In the genomic region with DNA sequence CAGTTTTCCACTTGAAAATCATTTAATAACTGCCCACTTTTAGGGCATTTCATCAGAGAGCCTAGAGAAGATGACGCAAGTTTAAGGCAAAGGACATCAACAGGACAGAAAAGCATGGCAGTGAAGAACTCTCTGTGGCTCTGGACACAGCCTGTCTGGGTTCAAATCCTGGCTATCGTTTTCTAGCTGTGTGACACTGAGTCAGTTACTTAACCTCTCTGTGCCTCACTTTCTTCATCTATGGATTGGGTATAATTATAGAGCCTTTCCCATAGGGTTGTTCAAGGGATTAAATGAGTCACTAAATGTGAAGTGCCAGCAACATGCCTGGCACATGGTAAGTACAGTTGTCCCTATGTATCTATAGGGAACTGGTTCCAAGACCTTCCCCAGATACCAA, we compare ENCODE assay signal across 1 cellular context.
TF ChIP-seq lines count a peak whose summit lies in the region.

No MANE protein-coding gene starts in this region.

TF ChIP-seq in A549, 52 proteins besides CTCF, POLR2A, EP300 and RAD21:
- peak; percentile 22 for TF ChIP-seq ZFP36 (IDR thresholded peaks at IDR 0.05; ENCODE audit: borderline replicate concordance, partially characterized antibody)
- no peak for TF ChIP-seq PBX3 (IDR thresholded peaks at IDR 0.05)
- TF ChIP-seq CHD4 (IDR thresholded peaks at IDR 0.05; ENCODE audit: borderline replicate concordance): no peak
- no peak for TF ChIP-seq RCOR1 (IDR thresholded peaks at IDR 0.05; ENCODE audit: low read depth, low read length)
- TF ChIP-seq GATA3 (IDR thresholded peaks at IDR 0.05; ENCODE audit: borderline replicate concordance): no peak
- no peak for TF ChIP-seq HOXB5 (CRISPR knock-in tag; IDR thresholded peaks at IDR 0.05)
- TF ChIP-seq, protein P1, sequence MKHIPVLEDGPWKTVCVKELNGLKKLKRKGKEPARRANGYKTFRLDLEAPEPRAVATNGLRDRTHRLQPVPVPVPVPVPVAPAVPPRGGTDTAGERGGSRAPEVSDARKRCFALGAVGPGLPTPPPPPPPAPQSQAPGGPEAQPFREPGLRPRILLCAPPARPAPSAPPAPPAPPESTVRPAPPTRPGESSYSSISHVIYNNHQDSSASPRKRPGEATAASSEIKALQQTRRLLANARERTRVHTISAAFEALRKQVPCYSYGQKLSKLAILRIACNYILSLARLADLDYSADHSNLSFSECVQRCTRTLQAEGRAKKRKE (CRISPR knock-in tag; IDR thresholded peaks at IDR 0.05; ENCODE audit: low read depth): no peak
- no peak for TF ChIP-seq JUN (IDR thresholded peaks at IDR 0.05)
- TF ChIP-seq, protein P2, sequence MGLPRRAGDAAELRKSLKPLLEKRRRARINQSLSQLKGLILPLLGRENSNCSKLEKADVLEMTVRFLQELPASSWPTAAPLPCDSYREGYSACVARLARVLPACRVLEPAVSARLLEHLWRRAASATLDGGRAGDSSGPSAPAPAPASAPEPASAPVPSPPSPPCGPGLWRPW (IDR thresholded peaks at IDR 0.05): no peak
